In the genomic region with DNA sequence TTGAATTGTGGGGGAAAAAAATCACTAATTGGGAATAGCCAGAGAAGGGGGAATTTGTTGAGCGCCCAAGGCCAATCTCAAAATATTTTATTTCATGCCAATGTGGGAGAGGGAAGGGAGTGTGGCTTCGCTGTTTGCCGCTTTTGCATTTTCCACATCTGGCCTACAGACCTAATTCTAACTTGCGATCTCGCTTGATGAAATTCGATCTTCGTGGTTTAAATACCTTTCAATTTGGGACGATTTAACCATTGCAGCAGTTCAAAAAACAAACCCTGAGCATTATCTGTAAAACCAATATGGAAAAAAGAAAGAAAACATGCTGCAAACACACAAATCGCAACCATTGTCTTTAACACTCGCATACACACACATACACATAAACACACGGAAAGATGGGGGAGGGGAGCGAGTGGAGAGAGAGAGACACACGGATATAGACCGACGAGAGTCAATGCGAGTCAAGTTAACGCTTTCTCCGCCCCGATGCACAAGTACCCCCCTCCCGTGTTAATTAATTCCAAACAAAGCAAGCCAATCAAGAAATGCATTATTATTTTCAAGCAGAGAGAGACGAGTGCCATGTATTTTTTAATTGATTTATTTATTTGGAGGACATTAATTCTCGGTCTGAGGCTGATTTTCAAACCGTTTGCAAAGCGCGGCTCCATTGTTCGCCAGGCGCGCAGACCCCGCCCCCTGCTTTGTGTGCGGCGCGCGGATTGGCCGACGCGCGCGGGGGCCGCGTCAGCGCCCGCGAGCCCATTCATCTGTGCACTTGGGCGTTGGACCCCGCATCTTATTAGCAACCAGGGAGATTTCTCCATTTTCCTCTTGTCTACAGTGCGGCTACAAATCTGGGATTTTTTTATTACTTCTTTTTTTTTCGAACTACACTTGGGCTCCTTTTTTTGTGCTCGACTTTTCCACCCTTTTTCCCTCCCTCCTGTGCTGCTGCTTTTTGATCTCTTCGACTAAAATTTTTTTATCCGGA, we compare ENCODE assay signal across 8 cellular contexts. TPM values are rescaled to one million over a fixed set of nuclear protein-coding genes. Genes with fewer than 3 reads are reported as not detected.
DNase-seq lines count a peak whose midpoint lies in the region; ATAC-seq, FAIRE-seq and TF ChIP-seq lines count a peak whose summit lies in the region.

A gene with protein sequence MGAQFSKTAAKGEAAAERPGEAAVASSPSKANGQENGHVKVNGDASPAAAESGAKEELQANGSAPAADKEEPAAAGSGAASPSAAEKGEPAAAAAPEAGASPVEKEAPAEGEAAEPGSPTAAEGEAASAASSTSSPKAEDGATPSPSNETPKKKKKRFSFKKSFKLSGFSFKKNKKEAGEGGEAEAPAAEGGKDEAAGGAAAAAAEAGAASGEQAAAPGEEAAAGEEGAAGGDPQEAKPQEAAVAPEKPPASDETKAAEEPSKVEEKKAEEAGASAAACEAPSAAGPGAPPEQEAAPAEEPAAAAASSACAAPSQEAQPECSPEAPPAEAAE (plus strand): TSS at position 775 of the 994 bp plus-strand sequence. CDS start 401 bp downstream, outside the sequence.

- peak within 1 kb of the TSS; percentile 94 to 98 for H3K4me3 ChIP-seq in HCT116 (replicated peaks in 1 of 2; ENCODE audit: low read depth in 1 of 2, low read length in 2 of 2)
- H3K4me3 ChIP-seq in bronchial epithelial cell (ENCODE audit: low read depth, low read length), result peak within 1 kb of the TSS; percentile 72
- peak within 1 kb of the TSS; percentile 99 for H3K4me3 ChIP-seq in iPS-15b (ENCODE audit: low read depth, low read length)

- peaks cover 11 to 28% of the 10 kb centered on the region in 2 experiments; a peak in 3 of 4 replicates for H3K4me1 ChIP-seq in HCT116 (ENCODE audit: control insufficient read depth in 1 of 2, insufficient read depth in 2 of 2, low read length in 2 of 2)
- H3K4me1 ChIP-seq in iPS-15b (ENCODE audit: control insufficient read depth, insufficient read depth, low read length), result peaks cover 2% of the 10 kb centered on the region

- POLR2A ChIA-PET in HCT116 (lab: Charles Lee), result no interaction called here

- H3K9ac ChIP-seq in HCT116 (ENCODE audit: low read length), result peak within 1 kb of the TSS; percentile 99
- H3K9ac ChIP-seq in iPS-15b (ENCODE audit: low read depth, low read length), result peak within 1 kb of the TSS; percentile 97

- FAIRE-seq in bronchial epithelial cell (lab: Jason Lieb, UNC), result no peak

- no peaks in the 10 kb centered on the region for H4K20me1 ChIP-seq in HCT116 (ENCODE audit: insufficient read depth)

- RAD21 ChIA-PET in HCT116 (lab: Charles Lee; ENCODE audit: low non-redundant PET in 1 of 2, low total read pairs in 2 of 2, uncharacterized antibody in 2 of 2, unreplicated experiment in 2 of 2), result no interaction called here

- peak; percentile 25 for DNase-seq in activated naive CD4-positive, alpha-beta T cell treated with Interleukin-2 at 50 U/mL for 16 hours
- DNase-seq in activated naive CD4-positive, alpha-beta T cell (lab: John Stamatoyannopoulos, UW), result no peak
- DNase-seq in HCT116 (ENCODE audit: low read depth, low spot score), result peak; percentile 69
- DNase-seq in MV-4-11 (lab: John Stamatoyannopoulos, UW), result peak; percentile 19
- peak; percentile 82 to 92 for DNase-seq in SHP77 (lab: John Stamatoyannopoulos, UW)
- peak; percentile 80 for DNase-seq in bronchial epithelial cell (ENCODE audit: low read depth)
- DNase-seq in retina, result peak; percentile 99

- H3K79me2 ChIP-seq in HCT116 (ENCODE audit: insufficient read depth, low read length), result peaks cover 36% of the 10 kb centered on the region

- H3K9me2 ChIP-seq in HCT116 (ENCODE audit: insufficient read depth), result no peaks in the 10 kb centered on the region

- H3K9me3 ChIP-seq in HCT116 (ENCODE audit: control insufficient read depth in 1 of 2, insufficient read depth in 1 of 2, low read depth in 1 of 2, low read length in 2 of 2), result no peaks in the 10 kb centered on the region
- H3K9me3 ChIP-seq in iPS-15b (ENCODE audit: control insufficient read depth, insufficient read depth, low read length), result no peaks in the 10 kb centered on the region

- peaks cover 0 to 10% of the 10 kb centered on the region in 2 experiments; a peak in 3 of 4 replicates for H3K36me3 ChIP-seq in HCT116 (ENCODE audit: control insufficient read depth in 1 of 2, insufficient read depth in 2 of 2, low read length in 2 of 2)
- no peaks in the 10 kb centered on the region for H3K36me3 ChIP-seq in bronchial epithelial cell (ENCODE audit: control insufficient read depth, insufficient read depth, low read length)
- H3K36me3 ChIP-seq in iPS-15b (ENCODE audit: control insufficient read depth, insufficient read depth, low read length), result no peaks in the 10 kb centered on the region

- no peaks in the 10 kb centered on the region for H3K27me3 ChIP-seq in HCT116 (ENCODE audit: insufficient read depth, low read length)
- no peaks in the 10 kb centered on the region for H3K27me3 ChIP-seq in bronchial epithelial cell (ENCODE audit: control insufficient read depth, insufficient read depth, low read length)
- H3K27me3 ChIP-seq in iPS-15b (ENCODE audit: control insufficient read depth, insufficient read depth, low read length), result peaks cover 45% of the 10 kb centered on the region

- H2AFZ ChIP-seq in HCT116 (ENCODE audit: low read depth, low read length, poor library complexity, severe bottlenecking), result peak within 1 kb of the TSS; percentile 73

- peak within 1 kb of the TSS; percentile 79 for H3K27ac ChIP-seq in HCT116 (ENCODE audit: low read depth, low read length)

- CTCF ChIA-PET in HCT116 (lab: Charles Lee), result no interaction called here

- TF ChIP-seq CTCF in HCT116 (IDR thresholded peaks at IDR 0.05 in 2 of 3, conservative IDR thresholded peaks at IDR 0.05 in 1 of 3; ENCODE audit: borderline replicate concordance in 1 of 3, insufficient read depth in 1 of 3, low read depth in 2 of 3, low read length in 2 of 3), result no peak
- TF ChIP-seq CTCF in bronchial epithelial cell (IDR thresholded peaks at IDR 0.05; ENCODE audit: insufficient read depth, low read length, severe bottlenecking), result no peak

- peak within 1 kb of the TSS; percentile 99 for H3K4me2 ChIP-seq in HCT116 (ENCODE audit: low read length)

- peak; percentile 67 for ATAC-seq in HCT116

- BruUV-seq in HCT116 (replicated peaks; lab: Mats Ljungman, UMichigan), result no TSS peak

- peak; percentile 87 for TF ChIP-seq POLR2A in HCT116 (IDR thresholded peaks at IDR 0.05; ENCODE audit: borderline replicate concordance, extremely low read depth, insufficient read depth, insufficient read length)

- intact Hi-C loops in HCT116 (cut with micrococcal nuclease), result loop anchor here (5.0 kb wide), 3 partner anchors 225 to 505 kb away; no protein-coding TSS in a partner anchor

- TF ChIP-seq RAD21 in HCT116 (IDR thresholded peaks at IDR 0.05; ENCODE audit: low read depth), result no peak

TF ChIP-seq in HCT116, 20 proteins besides CTCF, POLR2A, EP300 and RAD21:
- TF ChIP-seq EGR1 (IDR thresholded peaks at IDR 0.05; ENCODE audit: low read depth) (peak; percentile 65), ZFX (IDR thresholded peaks at IDR 0.05) (no peak), CBX3 (IDR thresholded peaks at IDR 0.05; ENCODE audit: low read depth) (0 out of 2 replicates have a peak, but pooled peaks have one; percentile 53), EZH2 (IDR thresholded peaks at IDR 0.05) (no peak), YY1 (IDR thresholded peaks at IDR 0.05; ENCODE audit: extremely low read depth, insufficient replicate concordance, low read depth, low read length) (peak; percentile 50), TCF7L2 (IDR thresholded peaks at IDR 0.05; ENCODE audit: borderline replicate concordance, extremely low read depth, insufficient read depth, insufficient read length) (peak; percentile 59), ELF1 (IDR thresholded peaks at IDR 0.05; ENCODE audit: borderline replicate concordance, low read depth) (no peak), ZNF274 (IDR thresholded peaks at IDR 0.05; ENCODE audit: low read depth, low read length) (no peak), POLR2AphosphoS5 (IDR thresholded peaks at IDR 0.05; ENCODE audit: low read depth, low read length) (peak; percentile 86)
- TF ChIP-seq, protein P1, sequence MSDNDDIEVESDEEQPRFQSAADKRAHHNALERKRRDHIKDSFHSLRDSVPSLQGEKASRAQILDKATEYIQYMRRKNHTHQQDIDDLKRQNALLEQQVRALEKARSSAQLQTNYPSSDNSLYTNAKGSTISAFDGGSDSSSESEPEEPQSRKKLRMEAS (IDR thresholded peaks at IDR 0.05), result peak; percentile 52

RNA-seq across cellular contexts. Expression of the gene that starts here (rescaled TPM):
- total RNA-seq in HCT116 (2021; ENCODE audit: unreplicated experiment) (25.7 TPM), bronchial epithelial cell (54.0 and 74.5 TPM in 2 replicates)
- 3.5 and 5.7 TPM in 2 replicates for polyA plus RNA-seq in HCT116 (2012)

Comparison
In these comparisons a context has a peak if more than half of its experiments do, and no peak if none do; other contexts are left out.
1. DNase-seq: peak in activated naive CD4-positive, alpha-beta T cell treated with Interleukin-2 at 50 U/mL for 16 hours (single experiment), HCT116 (single experiment), MV-4-11 (single experiment), SHP77 (2 of 2), bronchial epithelial cell (single experiment) and retina (single experiment); none in activated naive CD4-positive, alpha-beta T cell (0 of 4).
2. Peak in every context shown above with its lines, with median percentiles within 50 percentile points of each other: H3K4me3 ChIP-seq.